Comparison of ENCODE assay signal across 8 cellular contexts in genomic region chr16:30382398-30383015, GRCh38. TPM values are rescaled to one million over a fixed set of nuclear protein-coding genes. Genes with fewer than 3 reads are reported as not detected.
A peak's percentile ranks its signal among the peaks of the same experiment; 100 is the strongest.
DNase-seq lines count a peak whose midpoint lies in the region; ATAC-seq and TF ChIP-seq lines count a peak whose summit lies in the region.

SEPTIN1 (minus strand) TSS chr16:30382561; CDS start chr16:30382542, 19 bp downstream.

- H3K79me2 ChIP-seq in GM23338 (replicated peaks; ENCODE audit: insufficient read depth): 0 out of 2 replicates have a peak, but pooled peaks cover 4% of the 10 kb centered on the region

- TF ChIP-seq CTCF in GM23338 (conservative IDR thresholded peaks at IDR 0.05; ENCODE audit: low read depth in 2 of 2): no peak
- no peak for TF ChIP-seq CTCF in esophagus squamous epithelium (IDR thresholded peaks at IDR 0.05)

- no peak within 1 kb of the TSS for H3K4me3 Mint-ChIP-seq in GM23338
- H3K4me3 Mint-ChIP-seq in activated CD4-positive, alpha-beta T cell treated with anti-CD3 and anti-CD28 coated beads, Interleukin-2, amount 10 ng/mL, durations not matched to agents 7 days and 5 days: peak within 1 kb of the TSS; percentile 90
- peak within 1 kb of the TSS; percentile 97 for H3K4me3 Mint-ChIP-seq in stimulated activated effector memory CD8-positive, alpha-beta T cell treated with anti-CD3 and anti-CD28 coated beads, Interleukin-12 subunit alpha, Interleukin-12 subunit beta, amount 100 ng/mL, for 72 hours

- 44 to 49% methylated on average over 6 to 8 of the region's 11 CpGs for WGBS in esophagus squamous epithelium, 2 donors

- H3K36me3 ChIP-seq in GM23338 (ENCODE audit: insufficient read depth) (no peaks in the 10 kb centered on the region), esophagus squamous epithelium (no peaks in the 10 kb centered on the region)

- H3K4me2 ChIP-seq in GM23338: no peak within 1 kb of the TSS

- H4K20me1 ChIP-seq in GM23338 (replicated peaks; ENCODE audit: insufficient read depth): no peaks in the 10 kb centered on the region

- H3K4me3 ChIP-seq in GM23338 (no peak within 1 kb of the TSS), esophagus squamous epithelium (peak within 1 kb of the TSS in 2 of 4 donors; percentile 27 to 43)

- POLR2A ChIA-PET in activated CD4-positive, alpha-beta T cell treated with anti-CD3 and anti-CD28 coated beads, Interleukin-2, amount 10 ng/mL, durations not matched to agents 7 days and 5 days (lab: Charles Lee): interaction anchor here (0.6 to 1.2 kb wide), 4 partner anchors 11 to 250 kb away, joined by 3 to 9 read pairs (median 4); partner anchors contain the start of gene ZNF48

- DNase-seq in GM23338 (ENCODE audit: low spot score) (no peak), esophagus squamous epithelium (lab: John Stamatoyannopoulos, UW) (no peak), HPDE6-E6E7 (ENCODE audit: extremely low spot score) (no peak), Right ventricle myocardium superior (no peak)
- peak; percentile 87 for DNase-seq in activated CD4-positive, alpha-beta T cell treated with anti-CD3 and anti-CD28 coated beads, Interleukin-2, amount 10 ng/mL, durations not matched to agents 7 days and 5 days
- DNase-seq in stimulated activated effector memory CD8-positive, alpha-beta T cell treated with anti-CD3 and anti-CD28 coated beads, Interleukin-12 subunit alpha, Interleukin-12 subunit beta, amount 100 ng/mL, for 72 hours (ENCODE audit: low spot score in 2 of 2): peak; percentile 58 to 88

- ATAC-seq in GM23338 (no peak), GM21576 (IDR thresholded peaks at IDR 0.05; ENCODE audit: unreplicated experiment) (no peak), Right ventricle myocardium superior (ENCODE audit: poor library complexity) (no peak), GM21737 (IDR thresholded peaks at IDR 0.05; ENCODE audit: unreplicated experiment) (no peak)
- peak; percentile 65 for ATAC-seq in stimulated activated effector memory CD8-positive, alpha-beta T cell treated with anti-CD3 and anti-CD28 coated beads, Interleukin-12 subunit alpha, Interleukin-12 subunit beta, amount 100 ng/mL, for 72 hours

- intact Hi-C loops in esophagus squamous epithelium (cut with DNase I) (no loop called here), Right ventricle myocardium superior (cut with DNase I) (no loop called here)

- H3K27ac ChIP-seq in GM23338 (ENCODE audit: low read depth): no peak within 1 kb of the TSS; the same call in 1 of the 2 replicates
- H3K27ac ChIP-seq in esophagus squamous epithelium: peak within 1 kb of the TSS in 3 of 4 donors; percentile 19 to 60 (median 52)

- no peaks in the 10 kb centered on the region for H3K27me3 ChIP-seq in GM23338 (ENCODE audit: insufficient read depth)
- H3K27me3 ChIP-seq in esophagus squamous epithelium: no peaks in the 10 kb centered on the region

- CTCF ChIA-PET in activated CD4-positive, alpha-beta T cell treated with anti-CD3 and anti-CD28 coated beads, Interleukin-2, amount 10 ng/mL, durations not matched to agents 7 days and 5 days (lab: Charles Lee): interaction anchor here (0.8 to 2.8 kb wide), 15 partner anchors 9 to 233 kb away, joined by 3 to 21 read pairs (median 6); partner anchors contain the start of genes DCTPP1, ZNF48 and ZNF771

- peaks cover 15% of the 10 kb centered on the region for H3K27me3 Mint-ChIP-seq in GM23338 (ENCODE audit: insufficient read depth, low read depth, poor library complexity)
- no peaks in the 10 kb centered on the region for H3K27me3 Mint-ChIP-seq in activated CD4-positive, alpha-beta T cell treated with anti-CD3 and anti-CD28 coated beads, Interleukin-2, amount 10 ng/mL, durations not matched to agents 7 days and 5 days

- H3K36me3 Mint-ChIP-seq in GM23338 (ENCODE audit: low read depth): peaks cover 3% of the 10 kb centered on the region; the same call in 2 of the 3 replicates
- H3K36me3 Mint-ChIP-seq in activated CD4-positive, alpha-beta T cell treated with anti-CD3 and anti-CD28 coated beads, Interleukin-2, amount 10 ng/mL, durations not matched to agents 7 days and 5 days (ENCODE audit: low read depth): peaks cover 40% of the 10 kb centered on the region
- peaks cover 30% of the 10 kb centered on the region for H3K36me3 Mint-ChIP-seq in stimulated activated effector memory CD8-positive, alpha-beta T cell treated with anti-CD3 and anti-CD28 coated beads, Interleukin-12 subunit alpha, Interleukin-12 subunit beta, amount 100 ng/mL, for 72 hours

- H3K9me3 ChIP-seq in esophagus squamous epithelium: no peaks in the 10 kb centered on the region

- no peaks in the 10 kb centered on the region for H3K4me1 ChIP-seq in GM23338 (ENCODE audit: insufficient read depth)
- peaks cover 5 to 41% (median 8%) of the 10 kb centered on the region in 3 donors for H3K4me1 ChIP-seq in esophagus squamous epithelium

- H3K9me2 ChIP-seq in GM23338 (ENCODE audit: insufficient read depth): no peaks in the 10 kb centered on the region

- peaks cover 10% of the 10 kb centered on the region; the same call in 1 of the 3 replicates for H3K4me1 Mint-ChIP-seq in GM23338
- H3K4me1 Mint-ChIP-seq in activated CD4-positive, alpha-beta T cell treated with anti-CD3 and anti-CD28 coated beads, Interleukin-2, amount 10 ng/mL, durations not matched to agents 7 days and 5 days: peaks cover 57% of the 10 kb centered on the region
- H3K4me1 Mint-ChIP-seq in stimulated activated effector memory CD8-positive, alpha-beta T cell treated with anti-CD3 and anti-CD28 coated beads, Interleukin-12 subunit alpha, Interleukin-12 subunit beta, amount 100 ng/mL, for 72 hours: peaks cover 62% of the 10 kb centered on the region

- H3K9me3 Mint-ChIP-seq in GM23338: no peaks in the 10 kb centered on the region; the same call in none of the 3 replicates
- H3K9me3 Mint-ChIP-seq in activated CD4-positive, alpha-beta T cell treated with anti-CD3 and anti-CD28 coated beads, Interleukin-2, amount 10 ng/mL, durations not matched to agents 7 days and 5 days: no peaks in the 10 kb centered on the region
- H3K9me3 Mint-ChIP-seq in stimulated activated effector memory CD8-positive, alpha-beta T cell treated with anti-CD3 and anti-CD28 coated beads, Interleukin-12 subunit alpha, Interleukin-12 subunit beta, amount 100 ng/mL, for 72 hours: no peaks in the 10 kb centered on the region

- H2AFZ ChIP-seq in GM23338: no peak within 1 kb of the TSS

- H3F3A ChIP-seq in GM23338 (replicated peaks; ENCODE audit: low read depth): peaks cover 13% of the 10 kb centered on the region

- peak within 1 kb of the TSS; percentile 62; the same call in 1 of the 2 replicates for H3K27ac Mint-ChIP-seq in GM23338
- H3K27ac Mint-ChIP-seq in activated CD4-positive, alpha-beta T cell treated with anti-CD3 and anti-CD28 coated beads, Interleukin-2, amount 10 ng/mL, durations not matched to agents 7 days and 5 days: peak within 1 kb of the TSS; percentile 90
- peak within 1 kb of the TSS; percentile 96 for H3K27ac Mint-ChIP-seq in stimulated activated effector memory CD8-positive, alpha-beta T cell treated with anti-CD3 and anti-CD28 coated beads, Interleukin-12 subunit alpha, Interleukin-12 subunit beta, amount 100 ng/mL, for 72 hours

- peak in 1 of 4 donors; percentile 32 for TF ChIP-seq POLR2A in esophagus squamous epithelium (IDR thresholded peaks at IDR 0.05)

TF ChIP-seq in GM23338, 12 proteins besides CTCF, POLR2A, EP300 and RAD21 (continues in another document):
- TF ChIP-seq ZNF331 (CRISPR knock-in tag; IDR thresholded peaks at IDR 0.05; ENCODE audit: low read depth): no peak
- TF ChIP-seq EZH2 (IDR thresholded peaks at IDR 0.05; ENCODE audit: low read depth, unreplicated experiment): no peak
- no peak for TF ChIP-seq NANOG (IDR thresholded peaks at IDR 0.05; ENCODE audit: borderline replicate concordance)
- TF ChIP-seq ETS1 (IDR thresholded peaks at IDR 0.05): no peak
- no peak for TF ChIP-seq STAT1 (IDR thresholded peaks at IDR 0.05; ENCODE audit: unreplicated experiment)
- no peak for TF ChIP-seq EZH2phosphoT487 (IDR thresholded peaks at IDR 0.05; ENCODE audit: unreplicated experiment)
- no peak for TF ChIP-seq ZNF114 (CRISPR knock-in tag; IDR thresholded peaks at IDR 0.05)
- TF ChIP-seq, protein P1, sequence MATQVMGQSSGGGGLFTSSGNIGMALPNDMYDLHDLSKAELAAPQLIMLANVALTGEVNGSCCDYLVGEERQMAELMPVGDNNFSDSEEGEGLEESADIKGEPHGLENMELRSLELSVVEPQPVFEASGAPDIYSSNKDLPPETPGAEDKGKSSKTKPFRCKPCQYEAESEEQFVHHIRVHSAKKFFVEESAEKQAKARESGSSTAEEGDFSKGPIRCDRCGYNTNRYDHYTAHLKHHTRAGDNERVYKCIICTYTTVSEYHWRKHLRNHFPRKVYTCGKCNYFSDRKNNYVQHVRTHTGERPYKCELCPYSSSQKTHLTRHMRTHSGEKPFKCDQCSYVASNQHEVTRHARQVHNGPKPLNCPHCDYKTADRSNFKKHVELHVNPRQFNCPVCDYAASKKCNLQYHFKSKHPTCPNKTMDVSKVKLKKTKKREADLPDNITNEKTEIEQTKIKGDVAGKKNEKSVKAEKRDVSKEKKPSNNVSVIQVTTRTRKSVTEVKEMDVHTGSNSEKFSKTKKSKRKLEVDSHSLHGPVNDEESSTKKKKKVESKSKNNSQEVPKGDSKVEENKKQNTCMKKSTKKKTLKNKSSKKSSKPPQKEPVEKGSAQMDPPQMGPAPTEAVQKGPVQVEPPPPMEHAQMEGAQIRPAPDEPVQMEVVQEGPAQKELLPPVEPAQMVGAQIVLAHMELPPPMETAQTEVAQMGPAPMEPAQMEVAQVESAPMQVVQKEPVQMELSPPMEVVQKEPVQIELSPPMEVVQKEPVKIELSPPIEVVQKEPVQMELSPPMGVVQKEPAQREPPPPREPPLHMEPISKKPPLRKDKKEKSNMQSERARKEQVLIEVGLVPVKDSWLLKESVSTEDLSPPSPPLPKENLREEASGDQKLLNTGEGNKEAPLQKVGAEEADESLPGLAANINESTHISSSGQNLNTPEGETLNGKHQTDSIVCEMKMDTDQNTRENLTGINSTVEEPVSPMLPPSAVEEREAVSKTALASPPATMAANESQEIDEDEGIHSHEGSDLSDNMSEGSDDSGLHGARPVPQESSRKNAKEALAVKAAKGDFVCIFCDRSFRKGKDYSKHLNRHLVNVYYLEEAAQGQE (IDR thresholded peaks at IDR 0.05; ENCODE audit: unreplicated experiment): no peak

RNA-seq across cellular contexts. Expression of gene SEPTIN1, which starts in this region (rescaled TPM):
- 0.21 and 0.35 TPM in 2 replicates for total RNA-seq in GM23338 (2014; rRNA removed; shearing (Covaris generic))
- 3.3 and 3.9 TPM in 2 replicates for polyA plus RNA-seq in GM23338 (2016; fragmentation: Nextera tagmentation; extraction: Ambion mirVana)
- total RNA-seq in activated CD4-positive, alpha-beta T cell treated with anti-CD3 and anti-CD28 coated beads, Interleukin-2, amount 10 ng/mL, durations not matched to agents 7 days and 5 days: 100 to 1,000 TPM; 383 to 413 TPM
- total RNA-seq in esophagus squamous epithelium: 1 to 10 TPM; 1.2 to 7.1 (median 2.7) TPM
- 0.97 TPM for total RNA-seq in Right ventricle myocardium superior

Comparison
In these comparisons a context has a peak if more than half of its experiments do, and no peak if none do; other contexts are left out.
1. RNA of gene SEPTIN1 (total RNA-seq): 383 to 413 TPM in activated CD4-positive, alpha-beta T cell treated with anti-CD3 and anti-CD28 coated beads, Interleukin-2, amount 10 ng/mL, durations not matched to agents 7 days and 5 days; 1.2 to 7.1 TPM in esophagus squamous epithelium, 0.97 TPM in Right ventricle myocardium superior (single experiment) and 0.21 to 0.35 TPM in GM23338; every median in the first group is over 10 times any median in the second.
2. DNase-seq: peak in activated CD4-positive, alpha-beta T cell treated with anti-CD3 and anti-CD28 coated beads, Interleukin-2, amount 10 ng/mL, durations not matched to agents 7 days and 5 days (single experiment) and stimulated activated effector memory CD8-positive, alpha-beta T cell treated with anti-CD3 and anti-CD28 coated beads, Interleukin-12 subunit alpha, Interleukin-12 subunit beta, amount 100 ng/mL, for 72 hours (2 of 2); none in GM23338 (single experiment), esophagus squamous epithelium (single experiment), HPDE6-E6E7 (single experiment) and Right ventricle myocardium superior (single experiment).
3. Peak in every context shown above with its lines, with median percentiles within 50 percentile points of each other: H3K27ac Mint-ChIP-seq.